Comparison of ENCODE assay signal across 4 cellular contexts in the genomic region with DNA sequence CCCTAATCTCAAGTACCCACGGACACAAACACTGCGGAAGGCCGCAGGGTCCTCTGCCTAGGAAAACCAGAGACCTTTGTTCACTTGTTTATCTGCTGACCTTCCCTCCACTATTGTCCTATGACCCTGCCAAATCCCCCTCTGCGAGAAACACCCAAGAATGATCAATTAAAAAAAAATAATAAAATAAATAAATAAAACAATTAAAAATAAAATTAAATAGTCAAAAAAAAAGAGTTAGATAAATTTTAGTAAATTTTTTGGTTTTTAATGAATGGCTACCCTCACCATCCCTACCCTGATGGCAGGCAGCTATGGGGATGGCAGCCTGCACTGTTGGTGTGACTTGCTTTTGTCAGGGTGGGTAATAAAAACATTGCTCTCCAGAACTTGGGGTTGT. TPM values are rescaled to one million over a fixed set of nuclear protein-coding genes. Genes with fewer than 3 reads are reported as not detected.
"Had no signal": no experiment of that assay in that cellular context is flagged by ENCODE, and none has a peak within 500 bp of the region (broad histone marks: within the 10 kb centered on the region; RNA-seq: fewer than 3 reads in every experiment).

No MANE protein-coding gene starts in this region.

RNA-seq across cellular contexts. Expression of gene OR4D1, which starts 4.8 kb away (rescaled TPM):
- total RNA-seq: LHCN-M2, M059J, MCF 10A, NCI-H460 had no signal

RNA-seq across cellular contexts. Expression of gene OR4D2, which starts 23.4 kb away (rescaled TPM):
- total RNA-seq: LHCN-M2, M059J, MCF 10A, NCI-H460 had no signal

RNA-seq across cellular contexts. Expression of gene EPX, which starts 49.2 kb away (rescaled TPM):
- total RNA-seq: LHCN-M2, M059J, MCF 10A, NCI-H460 had no signal
